15 cellular contexts compared by ENCODE assay signal in genomic region chr2:240530181-240530580, GRCh38. TPM values are rescaled to one million over a fixed set of nuclear protein-coding genes. Genes with fewer than 3 reads are reported as not detected.
A peak's percentile ranks its signal among the peaks of the same experiment; 100 is the strongest.
DNase-seq lines count a peak whose midpoint lies in the region; ATAC-seq and TF ChIP-seq lines count a peak whose summit lies in the region.
"Had no signal": no experiment of that assay in that cellular context is flagged by ENCODE, and none has a peak within 500 bp of the region (broad histone marks: within the 10 kb centered on the region; RNA-seq: fewer than 3 reads in every experiment).

No MANE protein-coding gene starts in this region.

- peaks cover 17 to 23% of the 10 kb centered on the region in 2 donors for H3K9me3 Mint-ChIP-seq in activated T-cell treated with anti-CD3 and anti-CD28 coated beads, Interleukin-2, amount 50 U/mL, for 72 hours
- peaks cover 25% of the 10 kb centered on the region for H3K9me3 Mint-ChIP-seq in memory B cell
- peaks cover 24% of the 10 kb centered on the region for H3K9me3 Mint-ChIP-seq in type B pancreatic cell

- H3K27ac Mint-ChIP-seq in activated T-cell treated with anti-CD3 and anti-CD28 coated beads, Interleukin-2, amount 50 U/mL, for 72 hours: no peak overlapping the region
- H3K27ac Mint-ChIP-seq in memory B cell: peak overlapping the region; percentile 39
- H3K27ac Mint-ChIP-seq in type B pancreatic cell: no peak overlapping the region

- ATAC-seq in activated T-cell treated with anti-CD3 and anti-CD28 coated beads, Interleukin-2, amount 50 U/mL, for 72 hours (replicated peaks in 1 of 2): no peak
- ATAC-seq in memory B cell (ENCODE audit: low read depth): no peak

- H3K36me3 Mint-ChIP-seq in activated T-cell treated with anti-CD3 and anti-CD28 coated beads, Interleukin-2, amount 50 U/mL, for 72 hours (ENCODE audit: insufficient read depth in 2 of 2): peaks cover 33 to 67% of the 10 kb centered on the region in 2 donors
- H3K36me3 Mint-ChIP-seq in memory B cell (peaks cover 81% of the 10 kb centered on the region), type B pancreatic cell (peaks cover 53% of the 10 kb centered on the region)

- H3K27me3 Mint-ChIP-seq in activated T-cell treated with anti-CD3 and anti-CD28 coated beads, Interleukin-2, amount 50 U/mL, for 72 hours (ENCODE audit: low read depth): no peaks in the 10 kb centered on the region
- H3K27me3 Mint-ChIP-seq in memory B cell (no peaks in the 10 kb centered on the region), type B pancreatic cell (no peaks in the 10 kb centered on the region)
- H3K27me3 Mint-ChIP-seq: CD8-positive, alpha-beta memory T cell had no signal

- H3K4me3 Mint-ChIP-seq in activated T-cell treated with anti-CD3 and anti-CD28 coated beads, Interleukin-2, amount 50 U/mL, for 72 hours: no peak overlapping the region
- no peak overlapping the region for H3K4me3 Mint-ChIP-seq in memory B cell
- no peak overlapping the region for H3K4me3 Mint-ChIP-seq in type B pancreatic cell
- H3K4me3 Mint-ChIP-seq: CD4-positive, CD25-positive, alpha-beta regulatory T cell; CD8-positive, alpha-beta memory T cell had no signal

- TF ChIP-seq CTCF in type B pancreatic cell (conservative IDR thresholded peaks at IDR 0.05): no peak

- DNase-seq in activated T-cell treated with anti-CD3 and anti-CD28 coated beads, Interleukin-2, amount 50 U/mL, for 48 hours: peak; percentile 5 to 9
- DNase-seq in activated T-cell treated with anti-CD3 and anti-CD28 coated beads, Interleukin-2, amount 50 U/mL, for 72 hours: no peak
- peak in 1 of 2 donors; percentile 3 for DNase-seq in memory B cell (ENCODE audit: low spot score in 2 of 2)
- peak; percentile 43 for DNase-seq in type B pancreatic cell (ENCODE audit: extremely low spot score, unreplicated experiment)
- DNase-seq in activated naive CD4-positive, alpha-beta T cell treated with Interleukin-2 at 50 U/mL for 16 hours: no peak
- DNase-seq in DMS79 (lab: John Stamatoyannopoulos, UW): no peak
- DNase-seq: ACHN; BE2C; C1 segment of cervical spinal cord; CD4-positive, CD25-positive, alpha-beta regulatory T cell; CD8-positive, alpha-beta memory T cell; COR-L47; DMS 273 treated with DMSO at 0.1 percent for 48 hours; DMS53; GM23248 had no signal

- H3K4me1 Mint-ChIP-seq in activated T-cell treated with anti-CD3 and anti-CD28 coated beads, Interleukin-2, amount 50 U/mL, for 72 hours (ENCODE audit: low read depth): no peaks in the 10 kb centered on the region
- H3K4me1 Mint-ChIP-seq in memory B cell (peaks cover 12% of the 10 kb centered on the region), type B pancreatic cell (ENCODE audit: unreplicated experiment) (no peaks in the 10 kb centered on the region)

RNA-seq across cellular contexts. Expression of gene ANKMY1, which starts 27.6 kb away (rescaled TPM):
- total RNA-seq in activated T-cell treated with anti-CD3 and anti-CD28 coated beads, Interleukin-2, amount 50 U/mL, for 72 hours: 10 to 100 TPM; 31.6 to 44.9 TPM
- 13.4 and 16.8 TPM in 2 replicates for total RNA-seq in type B pancreatic cell (ENCODE audit: low replicate concordance)

RNA-seq across cellular contexts. Expression of gene DUSP28, which starts 30.0 kb away (rescaled TPM):
- 1 to 10 TPM; 7.1 to 7.3 TPM for total RNA-seq in activated T-cell treated with anti-CD3 and anti-CD28 coated beads, Interleukin-2, amount 50 U/mL, for 72 hours
- 4.3 and 6.4 TPM in 2 replicates for total RNA-seq in type B pancreatic cell (ENCODE audit: low replicate concordance)

RNA-seq across cellular contexts. Expression of gene RNPEPL1, which starts 38.1 kb away (rescaled TPM):
- total RNA-seq in activated T-cell treated with anti-CD3 and anti-CD28 coated beads, Interleukin-2, amount 50 U/mL, for 72 hours: 10 to 100 TPM; 74.0 to 77.3 TPM
- total RNA-seq in type B pancreatic cell (ENCODE audit: low replicate concordance): 40.5 and 66.4 TPM in 2 replicates

RNA-seq across cellular contexts. Expression of gene CAPN10, which starts 56.4 kb away (rescaled TPM):
- 10 to 100 TPM; 36.9 to 43.7 TPM for total RNA-seq in activated T-cell treated with anti-CD3 and anti-CD28 coated beads, Interleukin-2, amount 50 U/mL, for 72 hours
- total RNA-seq in type B pancreatic cell (ENCODE audit: low replicate concordance): 36.3 and 55.2 TPM in 2 replicates

Comparison
In these comparisons a context has a peak if more than half of its experiments do, and no peak if none do; other contexts are left out.
1. DNase-seq: peak in activated T-cell treated with anti-CD3 and anti-CD28 coated beads, Interleukin-2, amount 50 U/mL, for 48 hours (2 of 2) and type B pancreatic cell (single experiment); none in activated T-cell treated with anti-CD3 and anti-CD28 coated beads, Interleukin-2, amount 50 U/mL, for 72 hours (0 of 2), activated naive CD4-positive, alpha-beta T cell treated with Interleukin-2 at 50 U/mL for 16 hours (single experiment) and DMS79 (single experiment).